ENCODE assay signal across 1 cellular context in genomic region chr17:7295230-7296180, GRCh38.
A peak's percentile ranks its signal among the peaks of the same experiment; 100 is the strongest.
TF ChIP-seq lines count a peak whose summit lies in the region.

No MANE protein-coding gene starts in this region.

TF ChIP-seq in HepG2, 621 proteins besides CTCF, POLR2A, EP300 and RAD21:
- TF ChIP-seq AHDC1 (CRISPR knock-in tag; IDR thresholded peaks at IDR 0.05; ENCODE audit: borderline replicate concordance) = 0 out of 2 replicates have a peak, but pooled peaks have one; percentile 6
- TF ChIP-seq ZFP41 (CRISPR knock-in tag; IDR thresholded peaks at IDR 0.05; ENCODE audit: borderline replicate concordance) = no peak
- TF ChIP-seq, protein P1, sequence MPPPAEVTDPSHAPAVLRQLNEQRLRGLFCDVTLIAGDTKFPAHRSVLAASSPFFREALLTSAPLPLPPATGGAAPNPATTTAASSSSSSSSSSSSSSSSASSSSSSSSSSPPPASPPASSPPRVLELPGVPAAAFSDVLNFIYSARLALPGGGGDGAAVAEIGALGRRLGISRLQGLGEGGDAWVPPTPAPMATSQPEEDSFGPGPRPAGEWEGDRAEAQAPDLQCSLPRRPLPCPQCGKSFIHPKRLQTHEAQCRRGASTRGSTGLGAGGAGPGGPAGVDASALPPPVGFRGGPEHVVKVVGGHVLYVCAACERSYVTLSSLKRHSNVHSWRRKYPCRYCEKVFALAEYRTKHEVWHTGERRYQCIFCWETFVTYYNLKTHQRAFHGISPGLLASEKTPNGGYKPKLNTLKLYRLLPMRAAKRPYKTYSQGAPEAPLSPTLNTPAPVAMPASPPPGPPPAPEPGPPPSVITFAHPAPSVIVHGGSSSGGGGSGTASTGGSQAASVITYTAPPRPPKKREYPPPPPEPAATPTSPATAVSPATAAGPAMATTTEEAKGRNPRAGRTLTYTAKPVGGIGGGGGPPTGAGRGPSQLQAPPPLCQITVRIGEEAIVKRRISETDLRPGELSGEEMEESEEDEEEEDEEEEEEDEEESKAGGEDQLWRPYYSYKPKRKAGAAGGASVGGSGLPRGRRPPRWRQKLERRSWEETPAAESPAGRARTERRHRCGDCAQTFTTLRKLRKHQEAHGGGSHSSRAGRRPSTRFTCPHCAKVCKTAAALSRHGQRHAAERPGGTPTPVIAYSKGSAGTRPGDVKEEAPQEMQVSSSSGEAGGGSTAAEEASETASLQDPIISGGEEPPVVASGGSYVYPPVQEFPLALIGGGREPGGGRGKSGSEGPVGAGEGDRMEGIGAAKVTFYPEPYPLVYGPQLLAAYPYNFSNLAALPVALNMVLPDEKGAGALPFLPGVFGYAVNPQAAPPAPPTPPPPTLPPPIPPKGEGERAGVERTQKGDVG (CRISPR knock-in tag; IDR thresholded peaks at IDR 0.05; ENCODE audit: borderline replicate concordance) = 0 out of 2 replicates have a peak, but pooled peaks have one; percentile 38
TF ChIP-seq in HepG2: peak in this region for 2.
